In the genomic region with DNA sequence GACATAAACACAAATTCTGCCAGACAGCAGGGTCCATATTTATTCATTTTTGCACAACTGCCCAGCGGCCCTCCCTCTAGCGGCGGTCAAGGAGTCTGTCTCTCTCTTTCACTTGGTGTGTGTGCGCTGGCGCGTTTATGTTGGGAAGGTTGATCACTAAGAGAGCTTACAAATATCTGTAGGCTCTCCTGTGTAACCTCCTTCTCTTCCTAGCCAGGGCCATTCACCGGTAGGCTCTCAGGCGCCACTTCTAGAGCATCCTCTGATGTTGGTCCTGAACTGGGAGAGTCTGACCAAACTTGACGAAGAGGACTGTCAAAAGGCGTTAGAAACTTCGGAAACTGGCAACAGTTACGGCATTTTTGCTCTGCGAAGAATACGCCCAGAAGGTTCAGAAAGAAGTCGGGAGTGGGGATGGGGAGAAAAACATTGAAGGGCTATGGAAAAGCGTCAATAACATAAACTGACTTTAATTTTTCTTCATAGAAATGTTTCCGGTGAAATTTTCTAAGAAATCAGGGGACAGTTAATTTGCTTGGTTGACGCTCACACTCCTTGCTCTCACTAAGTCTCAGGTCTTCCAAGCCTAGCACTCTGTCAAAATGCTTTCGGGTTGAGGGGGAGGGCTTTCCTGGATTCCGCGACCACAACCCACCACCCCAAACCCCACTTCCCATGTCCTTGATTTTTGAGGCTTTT, we compare ENCODE assay signal across 8 cellular contexts.
A peak's percentile ranks its signal among the peaks of the same experiment; 100 is the strongest.
DNase-seq lines count a peak whose midpoint lies in the region; ATAC-seq and TF ChIP-seq lines count a peak whose summit lies in the region.

No MANE protein-coding gene starts in this region.

- DNase-seq in activated CD8-positive, alpha-beta T cell treated with anti-CD3 and anti-CD28 coated beads for 36 hours = peak; percentile 8
- no peak for DNase-seq in activated CD8-positive, alpha-beta T cell treated with anti-CD3 and anti-CD28 coated beads, Interleukin-2, amount 10 ng/mL, durations not matched to agents 7 days and 5 days
- DNase-seq in WERI-Rb-1 = peak; percentile 76
- peak; percentile 55 for DNase-seq in stomach
- DNase-seq in activated naive CD4-positive, alpha-beta T cell treated with anti-CD3 and anti-CD28 coated beads, Interleukin-2, amount 50 U/mL, for 72 hours (ENCODE audit: low spot score in 2 of 2) = no peak
- no peak for DNase-seq in COR-L47 (lab: John Stamatoyannopoulos, UW)

- no peak for TF ChIP-seq EP300 in stomach (IDR thresholded peaks at IDR 0.05)

- H3K27me3 Mint-ChIP-seq in activated CD8-positive, alpha-beta T cell treated with anti-CD3 and anti-CD28 coated beads for 36 hours = peaks cover 29% of the 10 kb centered on the region
- H3K27me3 Mint-ChIP-seq in activated CD8-positive, alpha-beta T cell treated with anti-CD3 and anti-CD28 coated beads, Interleukin-2, amount 10 ng/mL, durations not matched to agents 7 days and 5 days (ENCODE audit: low read depth) = peaks cover 22% of the 10 kb centered on the region

- peaks cover 1% of the 10 kb centered on the region for H3K36me3 Mint-ChIP-seq in activated CD8-positive, alpha-beta T cell treated with anti-CD3 and anti-CD28 coated beads for 36 hours (ENCODE audit: low read depth)
- H3K36me3 Mint-ChIP-seq in activated CD8-positive, alpha-beta T cell treated with anti-CD3 and anti-CD28 coated beads, Interleukin-2, amount 10 ng/mL, durations not matched to agents 7 days and 5 days (ENCODE audit: low read depth) = no peaks in the 10 kb centered on the region
- peaks cover 9 to 28% of the 10 kb centered on the region in 2 donors for H3K36me3 Mint-ChIP-seq in activated naive CD4-positive, alpha-beta T cell treated with anti-CD3 and anti-CD28 coated beads, Interleukin-2, amount 50 U/mL, for 72 hours

- no peak for ATAC-seq in activated CD8-positive, alpha-beta T cell treated with anti-CD3 and anti-CD28 coated beads for 36 hours
- no peak for ATAC-seq in activated CD8-positive, alpha-beta T cell treated with anti-CD3 and anti-CD28 coated beads, Interleukin-2, amount 10 ng/mL, durations not matched to agents 7 days and 5 days
- no peak for ATAC-seq in GM21825 (IDR thresholded peaks at IDR 0.05; ENCODE audit: unreplicated experiment)
- ATAC-seq in activated naive CD4-positive, alpha-beta T cell treated with anti-CD3 and anti-CD28 coated beads, Interleukin-2, amount 50 U/mL, for 72 hours = no peak

- no peaks in the 10 kb centered on the region for H3K27me3 ChIP-seq in WERI-Rb-1 (ENCODE audit: insufficient read depth, low read depth, severe bottlenecking)
- H3K27me3 ChIP-seq in iPS-15b (ENCODE audit: control insufficient read depth, insufficient read depth, low read length) = peaks cover 37% of the 10 kb centered on the region
- peaks cover 0 to 35% (median 0%) of the 10 kb centered on the region in 3 donors for H3K27me3 ChIP-seq in stomach

- H3K9me3 ChIP-seq in WERI-Rb-1 (ENCODE audit: severe bottlenecking) (no peaks in the 10 kb centered on the region), iPS-15b (ENCODE audit: control insufficient read depth, insufficient read depth, low read length) (no peaks in the 10 kb centered on the region), stomach (no peaks in the 10 kb centered on the region)

- POLR2A ChIA-PET in activated CD8-positive, alpha-beta T cell treated with anti-CD3 and anti-CD28 coated beads for 36 hours (lab: Charles Lee) = no interaction called here
- POLR2A ChIA-PET in activated CD8-positive, alpha-beta T cell treated with anti-CD3 and anti-CD28 coated beads, Interleukin-2, amount 10 ng/mL, durations not matched to agents 7 days and 5 days (lab: Charles Lee) = no interaction called here

- 3 to 9% (median 6%) methylated on average over 21 of the region's 21 CpGs for WGBS in stomach, 5 donors

- H3K4me1 ChIP-seq in iPS-15b (ENCODE audit: control insufficient read depth, insufficient read depth, low read length) (peaks cover 2% of the 10 kb centered on the region), stomach (peaks cover 0 to 35% (median 19%) of the 10 kb centered on the region in 4 donors)

- no peak overlapping the region for H3K4me3 Mint-ChIP-seq in activated CD8-positive, alpha-beta T cell treated with anti-CD3 and anti-CD28 coated beads for 36 hours
- no peak overlapping the region for H3K4me3 Mint-ChIP-seq in activated CD8-positive, alpha-beta T cell treated with anti-CD3 and anti-CD28 coated beads, Interleukin-2, amount 10 ng/mL, durations not matched to agents 7 days and 5 days

- H3K9ac ChIP-seq in iPS-15b (ENCODE audit: low read depth, low read length) = no peak overlapping the region

- H3K9me3 Mint-ChIP-seq in activated CD8-positive, alpha-beta T cell treated with anti-CD3 and anti-CD28 coated beads for 36 hours = peaks cover 3% of the 10 kb centered on the region
- no peaks in the 10 kb centered on the region for H3K9me3 Mint-ChIP-seq in activated CD8-positive, alpha-beta T cell treated with anti-CD3 and anti-CD28 coated beads, Interleukin-2, amount 10 ng/mL, durations not matched to agents 7 days and 5 days (ENCODE audit: insufficient read depth)
- H3K9me3 Mint-ChIP-seq in activated naive CD4-positive, alpha-beta T cell treated with anti-CD3 and anti-CD28 coated beads, Interleukin-2, amount 50 U/mL, for 72 hours = peaks cover 6 to 15% of the 10 kb centered on the region in 2 donors

- H3K4me1 Mint-ChIP-seq in activated CD8-positive, alpha-beta T cell treated with anti-CD3 and anti-CD28 coated beads for 36 hours (ENCODE audit: low read depth) = no peaks in the 10 kb centered on the region
- peaks cover 10% of the 10 kb centered on the region for H3K4me1 Mint-ChIP-seq in activated CD8-positive, alpha-beta T cell treated with anti-CD3 and anti-CD28 coated beads, Interleukin-2, amount 10 ng/mL, durations not matched to agents 7 days and 5 days (ENCODE audit: low read depth)

- H3K36me3 ChIP-seq in WERI-Rb-1 (no peaks in the 10 kb centered on the region), iPS-15b (ENCODE audit: control insufficient read depth, insufficient read depth, low read length) (no peaks in the 10 kb centered on the region), stomach (no peaks in the 10 kb centered on the region)

- H3K27ac ChIP-seq in WERI-Rb-1 (no peak overlapping the region), stomach (no peak overlapping the region)

- intact Hi-C loops in activated CD8-positive, alpha-beta T cell treated with anti-CD3 and anti-CD28 coated beads for 36 hours (cut with micrococcal nuclease) = no loop called here
- intact Hi-C loops in stomach (cut with DNase I; ENCODE audit: low total_unique reads) = no loop called here

- no peak overlapping the region for H3K27ac Mint-ChIP-seq in activated CD8-positive, alpha-beta T cell treated with anti-CD3 and anti-CD28 coated beads for 36 hours
- no peak overlapping the region for H3K27ac Mint-ChIP-seq in activated CD8-positive, alpha-beta T cell treated with anti-CD3 and anti-CD28 coated beads, Interleukin-2, amount 10 ng/mL, durations not matched to agents 7 days and 5 days
- no peak overlapping the region for H3K27ac Mint-ChIP-seq in activated naive CD4-positive, alpha-beta T cell treated with anti-CD3 and anti-CD28 coated beads, Interleukin-2, amount 50 U/mL, for 72 hours

- CTCF ChIA-PET in activated CD8-positive, alpha-beta T cell treated with anti-CD3 and anti-CD28 coated beads for 36 hours (lab: Charles Lee) = no interaction called here
- CTCF ChIA-PET in activated CD8-positive, alpha-beta T cell treated with anti-CD3 and anti-CD28 coated beads, Interleukin-2, amount 10 ng/mL, durations not matched to agents 7 days and 5 days (lab: Charles Lee) = no interaction called here

- no peak for TF ChIP-seq CTCF in activated CD8-positive, alpha-beta T cell treated with anti-CD3 and anti-CD28 coated beads for 36 hours (IDR thresholded peaks at IDR 0.05)
- TF ChIP-seq CTCF in WERI-Rb-1 (IDR thresholded peaks at IDR 0.05; ENCODE audit: low read depth, low read length) (peak; percentile 71), stomach (IDR thresholded peaks at IDR 0.05) (peak in 5 of 7 experiments; percentile 22 to 56 (median 38))

- TF ChIP-seq POLR2A in stomach (IDR thresholded peaks at IDR 0.05) = no peak

- H3K4me3 ChIP-seq in WERI-Rb-1 (ENCODE audit: low read depth, low read length) (peak overlapping the region; percentile 82), iPS-15b (ENCODE audit: low read depth, low read length) (peak overlapping the region; percentile 92), stomach (peak overlapping the region; percentile 46 to 69 (median 53))

Comparison
In these comparisons a context has a peak if more than half of its experiments do, and no peak if none do; other contexts are left out.
1. DNase-seq: peak in activated CD8-positive, alpha-beta T cell treated with anti-CD3 and anti-CD28 coated beads for 36 hours (single experiment), WERI-Rb-1 (single experiment) and stomach (single experiment); none in activated CD8-positive, alpha-beta T cell treated with anti-CD3 and anti-CD28 coated beads, Interleukin-2, amount 10 ng/mL, durations not matched to agents 7 days and 5 days (single experiment), activated naive CD4-positive, alpha-beta T cell treated with anti-CD3 and anti-CD28 coated beads, Interleukin-2, amount 50 U/mL, for 72 hours (0 of 2) and COR-L47 (single experiment).
2. Peak in every context shown above with its lines, with median percentiles within 50 percentile points of each other: H3K4me3 ChIP-seq.